11 cellular contexts compared by ENCODE assay signal in genomic region chr13:32993109-32993508, GRCh38. TPM values are rescaled to one million over a fixed set of nuclear protein-coding genes. Genes with fewer than 3 reads are reported as not detected.
"Had no signal": no experiment of that assay in that cellular context is flagged by ENCODE, and none has a peak within 500 bp of the region (broad histone marks: within the 10 kb centered on the region; RNA-seq: fewer than 3 reads in every experiment).

No MANE protein-coding gene starts in this region.

- H3K4me3 ChIP-seq: GM23248, HAP-1, K562 had no signal

- ATAC-seq: HCT116, K562 had no signal

- H3K27ac ChIP-seq: GM23248 had no signal

- H3K36me3 ChIP-seq: HAP-1 had no signal

- H3K9me3 ChIP-seq: HAP-1 had no signal

- FAIRE-seq: HTR-8/SVneo, K562 had no signal

- DNase-seq: GM23248, GOT3, H7, IMR-90, KG1 had no signal

- H3K4me1 ChIP-seq: HAP-1 had no signal

RNA-seq across cellular contexts. Expression of gene KL, which starts 23.1 kb away (rescaled TPM):
- total RNA-seq: H4, H7, HT-29, IMR-90, K562 had no signal
- polyA plus RNA-seq: GM23248, IMR-90, K562 had no signal
